Comparison of ENCODE assay signal across 26 cellular contexts in genomic region chrX:74505437-74505836, GRCh38.
A peak's percentile ranks its signal among the peaks of the same experiment; 100 is the strongest.
DNase-seq lines count a peak whose midpoint lies in the region; ATAC-seq and TF ChIP-seq lines count a peak whose summit lies in the region.
"Had no signal": no experiment of that assay in that cellular context is flagged by ENCODE, and none has a peak within 500 bp of the region (broad histone marks: within the 10 kb centered on the region; RNA-seq: fewer than 3 reads in every experiment).

No MANE protein-coding gene starts in this region.

- no peaks in the 10 kb centered on the region for H3F3A ChIP-seq in neural cell (ENCODE audit: insufficient read depth, low read length, poor library complexity, severe bottlenecking)

- no peak for TF ChIP-seq CTCF in neural cell (IDR thresholded peaks at IDR 0.05; ENCODE audit: poor library complexity, severe bottlenecking)

- no peaks in the 10 kb centered on the region for H3K36me3 ChIP-seq in neural cell (ENCODE audit: insufficient read depth, low read length)
- H3K36me3 ChIP-seq: ascending aorta, gastrocnemius medialis, SJCRH30, tibial artery had no signal

- TF ChIP-seq EP300 in Ishikawa (IDR thresholded peaks at IDR 0.05; ENCODE audit: borderline replicate concordance) (no peak; the same call in 1 of the 2 replicates), neural cell (conservative IDR thresholded peaks at IDR 0.05; ENCODE audit: poor library complexity, severe bottlenecking) (no peak)

- peak; percentile 4 for DNase-seq in NCI-H1436 (lab: John Stamatoyannopoulos, UW)
- DNase-seq in NCI-H1436 treated with DMSO at 0.1 percent for 48 hours (lab: John Stamatoyannopoulos, UW): no peak
- peak; percentile 34 for DNase-seq in NCI-H82 treated with DMSO at 0.1 percent for 48 hours (lab: John Stamatoyannopoulos, UW; ENCODE audit: unreplicated experiment)
- DNase-seq in A172 (ENCODE audit: low spot score): no peak
- no peak for DNase-seq in stimulated activated naive CD4-positive, alpha-beta T cell (lab: John Stamatoyannopoulos, UW)
- DNase-seq: activated CD8-positive, alpha-beta T cell treated with anti-CD3 and anti-CD28 coated beads, Interleukin-2, amount 10 ng/mL, durations not matched to agents 7 days and 5 days; activated effector memory CD4-positive, alpha-beta T cell treated with Interleukin-2 at 50 U/mL for 16 hours; activated naive CD8-positive, alpha-beta T cell treated with anti-CD3 and anti-CD28 coated beads for 36 hours; activated T-cell treated with anti-CD3 and anti-CD28 coated beads for 4 hours; central memory CD4-positive, alpha-beta T cell; dermis blood vessel endothelial cell; gastrocnemius medialis; H7; islet precursor cell; posterior cingulate gyrus; SJCRH30; stimulated activated naive CD8-positive, alpha-beta T cell treated with anti-CD3 and anti-CD28 coated beads, Interleukin-15, amount 100 ng/mL, for 72 hours; T-cell; tibial artery had no signal

- no peaks in the 10 kb centered on the region for H4K20me1 ChIP-seq in neural cell (ENCODE audit: insufficient read depth)

- no peak for ATAC-seq in GM19324 (IDR thresholded peaks at IDR 0.05; ENCODE audit: low FRiP score, unreplicated experiment)
- ATAC-seq: activated CD4-positive, CD25-positive, alpha-beta regulatory T cell treated with anti-CD3 and anti-CD28 coated beads, Interleukin-2, amount 50 U/mL, for 24 hours; activated CD8-positive, alpha-beta T cell treated with anti-CD3 and anti-CD28 coated beads, Interleukin-2, amount 10 ng/mL, durations not matched to agents 7 days and 5 days; gastrocnemius medialis; sciatic nerve; stimulated activated naive CD8-positive, alpha-beta T cell treated with anti-CD3 and anti-CD28 coated beads, Interleukin-15, amount 100 ng/mL, for 72 hours; T-cell had no signal

- peak overlapping the region; percentile 34 for H3K27ac ChIP-seq in neural cell (ENCODE audit: low read length)
- H3K27ac ChIP-seq: ascending aorta, gastrocnemius medialis, SJCRH30, tibial artery had no signal

- no peaks in the 10 kb centered on the region for H3K9me2 ChIP-seq in neural cell (ENCODE audit: insufficient read depth, low read length)

- no peak for TF ChIP-seq RAD21 in Ishikawa (IDR thresholded peaks at IDR 0.05; ENCODE audit: low read depth)
- TF ChIP-seq RAD21 in neural cell (conservative IDR thresholded peaks at IDR 0.05): peak; percentile 21

- no peak overlapping the region for H3K4me2 ChIP-seq in neural cell (ENCODE audit: low read length)

- H3K9ac ChIP-seq in neural cell (ENCODE audit: low read length): no peak overlapping the region

- H3K27me3 ChIP-seq in neural cell (ENCODE audit: insufficient read depth, low read depth, low read length): no peaks in the 10 kb centered on the region
- H3K27me3 ChIP-seq: ascending aorta, gastrocnemius medialis, SJCRH30, tibial artery had no signal

- H3K4me3 ChIP-seq in neural cell (ENCODE audit: low read length): no peak overlapping the region
- H3K4me3 ChIP-seq: ascending aorta, gastrocnemius medialis, lung, SJCRH30, tibial artery had no signal

- H3K9me3 ChIP-seq in neural cell (ENCODE audit: low read length): no peaks in the 10 kb centered on the region
- H3K9me3 ChIP-seq: ascending aorta, gastrocnemius medialis, SJCRH30, tibial artery had no signal

- H3K79me2 ChIP-seq in neural cell (replicated peaks; ENCODE audit: insufficient read depth, low read length): no peaks in the 10 kb centered on the region

- H2AFZ ChIP-seq in neural cell (ENCODE audit: low read depth, low read length): no peak overlapping the region

TF ChIP-seq in Ishikawa, 13 proteins besides CTCF, POLR2A, EP300 and RAD21:
- TF ChIP-seq FOXM1 (IDR thresholded peaks at IDR 0.05; ENCODE audit: borderline replicate concordance, low read depth) (no peak), NFIC (IDR thresholded peaks at IDR 0.05) (peak; percentile 36)

TF ChIP-seq in neural cell, 6 proteins besides CTCF, POLR2A, EP300 and RAD21:
- TF ChIP-seq REST (IDR thresholded peaks at IDR 0.05; ENCODE audit: borderline replicate concordance): peak; percentile 37
- no peak for TF ChIP-seq TAF1 (IDR thresholded peaks at IDR 0.05; ENCODE audit: low read depth)
TF ChIP-seq in neural cell: peak in this region for 1.

Comparison
In these comparisons a context has a peak if more than half of its experiments do, and no peak if none do; other contexts are left out.
1. DNase-seq: peak in NCI-H1436 (single experiment) and NCI-H82 treated with DMSO at 0.1 percent for 48 hours (single experiment); none in NCI-H1436 treated with DMSO at 0.1 percent for 48 hours (single experiment), A172 (single experiment) and stimulated activated naive CD4-positive, alpha-beta T cell (0 of 6).